Comparison of ENCODE assay signal across 8 cellular contexts in the genomic region with DNA sequence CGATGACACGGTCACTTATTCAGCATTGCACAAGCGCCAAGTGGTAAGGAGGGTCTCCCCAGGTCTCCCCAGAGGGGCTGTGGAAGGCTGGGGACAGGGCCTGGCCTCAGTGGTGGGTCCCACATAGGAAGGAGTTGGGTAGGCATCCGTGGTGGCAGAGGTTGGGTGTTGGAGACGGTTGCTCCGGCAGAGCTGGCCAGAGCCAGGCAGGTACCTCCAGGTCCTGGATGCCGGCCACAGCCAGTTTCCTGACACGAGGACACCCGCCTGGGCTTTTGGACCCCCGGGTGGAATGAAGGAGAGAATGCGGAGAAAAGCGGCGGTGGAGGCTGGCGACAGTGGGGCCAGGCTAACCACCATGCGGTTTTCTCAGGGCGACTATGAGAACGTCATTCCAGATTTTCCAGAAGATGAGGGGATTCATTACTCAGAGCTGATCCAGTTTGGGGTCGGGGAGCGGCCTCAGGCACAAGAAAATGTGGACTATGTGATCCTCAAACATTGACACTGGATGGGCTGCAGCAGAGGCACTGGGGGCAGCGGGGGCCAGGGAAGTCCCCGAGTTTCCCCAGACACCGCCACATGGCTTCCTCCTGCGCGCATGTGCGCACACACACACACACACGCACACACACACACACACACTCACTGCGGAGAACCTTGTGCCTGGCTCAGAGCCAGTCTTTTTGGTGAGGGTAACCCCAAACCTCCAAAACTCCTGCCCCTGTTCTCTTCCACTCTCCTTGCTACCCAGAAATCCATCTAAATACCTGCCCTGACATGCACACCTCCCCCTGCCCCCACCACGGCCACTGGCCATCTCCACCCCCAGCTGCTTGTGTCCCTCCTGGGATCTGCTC. TPM values are rescaled to one million over a fixed set of nuclear protein-coding genes. Genes with fewer than 3 reads are reported as not detected.
DNase-seq lines count a peak whose midpoint lies in the region; ATAC-seq and TF ChIP-seq lines count a peak whose summit lies in the region.

No MANE protein-coding gene starts in this region.

- H2AFZ ChIP-seq in trophoblast cell (ENCODE audit: insufficient read depth, low read length, poor library complexity) = no peak overlapping the region

- WGBS in trophoblast cell (ENCODE audit: extremely low coverage, insufficient coverage, insufficient read length) = no CpG with 5 or more reads among the region's 28 CpGs

- no peak overlapping the region for H4K12ac ChIP-seq in trophoblast cell (ENCODE audit: low read depth, low read length)

- DNase-seq in GM19238 (ENCODE audit: insufficient read length, low spot score) (peak; percentile 62), trophoblast cell (no peak), left ventricle myocardium superior (no peak), uterus (no peak)
- peak; percentile 43 to 61 for DNase-seq in activated CD4-positive, alpha-beta T cell treated with anti-CD3 and anti-CD28 coated beads for 24 hours (ENCODE audit: low read depth in 2 of 2)
- DNase-seq in effector CD4-positive, alpha-beta T cell = peak; percentile 52
- peak; percentile 49 for DNase-seq in stimulated activated CD8-positive, alpha-beta memory T cell treated with anti-CD3 and anti-CD28 coated beads, Interleukin-12 subunit alpha, Interleukin-12 subunit beta, amount 100 ng/mL, for 4 hours (ENCODE audit: low read depth)

- no peak overlapping the region for H4K8ac ChIP-seq in trophoblast cell (ENCODE audit: low read depth, low read length)

- H2BK5ac ChIP-seq in trophoblast cell (ENCODE audit: low read depth, low read length, poor library complexity) = no peak overlapping the region

- H3K18ac ChIP-seq in trophoblast cell (ENCODE audit: low read length) = no peak overlapping the region

- H2BK12ac ChIP-seq in trophoblast cell (ENCODE audit: low read length) = no peak overlapping the region

- H3K27me3 ChIP-seq in trophoblast cell (ENCODE audit: insufficient read depth, low read length) (no peaks in the 10 kb centered on the region), uterus (no peaks in the 10 kb centered on the region)

- no peak overlapping the region for H2BK120ac ChIP-seq in trophoblast cell (ENCODE audit: insufficient read depth, low read length, poor library complexity)

- no peak overlapping the region for H3K9ac ChIP-seq in trophoblast cell (ENCODE audit: low read length)

- H3K14ac ChIP-seq in trophoblast cell (ENCODE audit: low read length) = no peak overlapping the region

- ATAC-seq in left ventricle myocardium superior (no peak), GM19395 (IDR thresholded peaks at IDR 0.05; ENCODE audit: unreplicated experiment) (no peak)

- H3K9me3 ChIP-seq in trophoblast cell (ENCODE audit: insufficient read depth, low read depth, low read length) (no peaks in the 10 kb centered on the region), uterus (no peaks in the 10 kb centered on the region)

- no peak overlapping the region for H3K4ac ChIP-seq in trophoblast cell (ENCODE audit: low read depth, low read length)

- no peak for TF ChIP-seq CTCF in uterus (IDR thresholded peaks at IDR 0.05)

- H4K91ac ChIP-seq in trophoblast cell (ENCODE audit: low read depth, low read length) = no peak overlapping the region

- no peaks in the 10 kb centered on the region for H3K79me1 ChIP-seq in trophoblast cell (ENCODE audit: low read length)

- no peak overlapping the region for H3K4me2 ChIP-seq in trophoblast cell (ENCODE audit: low read length)

- intact Hi-C loops in left ventricle myocardium superior (cut with micrococcal nuclease) = no loop called here
- intact Hi-C loops in uterus (cut with DNase I; ENCODE audit: low total_unique reads) = no loop called here

- H3K23ac ChIP-seq in trophoblast cell (ENCODE audit: low read length) = no peak overlapping the region

- no peak for TF ChIP-seq POLR2A in uterus (IDR thresholded peaks at IDR 0.05)

- H3K4me1 ChIP-seq in trophoblast cell (ENCODE audit: control insufficient read depth in 1 of 2, insufficient read depth in 2 of 2, low read length in 2 of 2) (peaks cover 0 to 5% of the 10 kb centered on the region in 2 experiments), uterus (no peaks in the 10 kb centered on the region)

- H3K27ac ChIP-seq in trophoblast cell (ENCODE audit: low read depth, low read length) (no peak overlapping the region), uterus (no peak overlapping the region)

- no peak overlapping the region for H3K4me3 ChIP-seq in trophoblast cell (ENCODE audit: low read depth, low read length)
- H3K4me3 ChIP-seq in uterus = no peak overlapping the region

- no peak overlapping the region for H2AK5ac ChIP-seq in trophoblast cell (ENCODE audit: low read length)

- H3K36me3 ChIP-seq in trophoblast cell (ENCODE audit: control insufficient read depth in 1 of 2, insufficient read depth in 2 of 2, low read length in 2 of 2) (no peaks in the 10 kb centered on the region), uterus (no peaks in the 10 kb centered on the region)

- H3K79me2 ChIP-seq in trophoblast cell (ENCODE audit: control insufficient read depth, insufficient read depth, low read length, poor library complexity) = no peaks in the 10 kb centered on the region

RNA-seq across cellular contexts. Expression of a gene that starts 1.3 kb away (rescaled TPM):
- polyA plus RNA-seq in trophoblast cell (2013) = 0.01 and 0.03 TPM in 2 replicates
- total RNA-seq in left ventricle myocardium superior = not detected
- total RNA-seq in uterus = under 1 TPM in 1 of 4 donors, not detected in 3; 0.21 TPM

RNA-seq across cellular contexts. Expression of a gene that starts 11.8 kb away (rescaled TPM):
- not detected in 2 replicates for polyA plus RNA-seq in trophoblast cell (2013)
- total RNA-seq in left ventricle myocardium superior (not detected), uterus (not detected)

RNA-seq across cellular contexts. Expression of a gene that starts 17.4 kb away (rescaled TPM):
- 0.52 and 0.54 TPM in 2 replicates for polyA plus RNA-seq in trophoblast cell (2013)
- 0.52 TPM for total RNA-seq in left ventricle myocardium superior
- total RNA-seq in uterus = 1 to 10 TPM in 2 of 4 donors, under 1 TPM in 2; under 0.01 to 9.4 (median 1.3) TPM

RNA-seq across cellular contexts. Expression of a gene that starts 24.4 kb away (rescaled TPM):
- not detected in 2 replicates for polyA plus RNA-seq in trophoblast cell (2013)
- not detected for total RNA-seq in left ventricle myocardium superior
- not detected for total RNA-seq in uterus

RNA-seq across cellular contexts. Expression of a gene that starts 54.5 kb away (rescaled TPM):
- 0.17 and 0.49 TPM in 2 replicates for polyA plus RNA-seq in trophoblast cell (2013)
- total RNA-seq in left ventricle myocardium superior = not detected
- 10 to 100 TPM in 1 of 4 donors, under 1 TPM in 1, not detected in 2; 0.91 to 15.1 TPM for total RNA-seq in uterus

Comparison
In these comparisons a context has a peak if more than half of its experiments do, and no peak if none do; other contexts are left out.
1. DNase-seq: peak in GM19238 (single experiment), activated CD4-positive, alpha-beta T cell treated with anti-CD3 and anti-CD28 coated beads for 24 hours (2 of 2), effector CD4-positive, alpha-beta T cell (single experiment) and stimulated activated CD8-positive, alpha-beta memory T cell treated with anti-CD3 and anti-CD28 coated beads, Interleukin-12 subunit alpha, Interleukin-12 subunit beta, amount 100 ng/mL, for 4 hours (single experiment); none in trophoblast cell (0 of 2), left ventricle myocardium superior (single experiment) and uterus (0 of 2).